ENCODE assay signal across 13 cellular contexts in genomic region chr2:151790689-151791088, GRCh38. TPM values are rescaled to one million over a fixed set of nuclear protein-coding genes. Genes with fewer than 3 reads are reported as not detected.
DNase-seq lines count a peak whose midpoint lies in the region; ATAC-seq and TF ChIP-seq lines count a peak whose summit lies in the region.
"Had no signal": no experiment of that assay in that cellular context is flagged by ENCODE, and none has a peak within 500 bp of the region (broad histone marks: within the 10 kb centered on the region; RNA-seq: fewer than 3 reads in every experiment).

No MANE protein-coding gene starts in this region.

- no peaks in the 10 kb centered on the region for H3K27me3 Mint-ChIP-seq in activated naive CD4-positive, alpha-beta T cell treated with anti-CD3 and anti-CD28 coated beads, Interleukin-2, amount 10 ng/mL, durations not matched to agents 7 days and 5 days
- H3K27me3 Mint-ChIP-seq in CD8-positive, alpha-beta T cell (ENCODE audit: low read depth) = no peaks in the 10 kb centered on the region
- H3K27me3 Mint-ChIP-seq in WTC11 (ENCODE audit: low read depth) = no peaks in the 10 kb centered on the region
- no peaks in the 10 kb centered on the region for H3K27me3 Mint-ChIP-seq in stimulated activated naive B cell treated with anti-CD40 and anti-IgM and Interleukin-4, amounts not matched to agents 10 μg/mL and 1 μg/mL and 100 μg/mL, for 72 hours
- H3K27me3 Mint-ChIP-seq: CD4-positive, CD25-positive, alpha-beta regulatory T cell had no signal

- TF ChIP-seq CTCF in CD8-positive, alpha-beta T cell (IDR thresholded peaks at IDR 0.05) = no peak
- TF ChIP-seq CTCF in WTC11 (IDR thresholded peaks at IDR 0.05) = no peak

- H3K4me3 ChIP-seq in CD8-positive, alpha-beta T cell (ENCODE audit: low read depth, low read length) = no peak overlapping the region
- H3K4me3 ChIP-seq: GM23338 had no signal

- peaks cover 18% of the 10 kb centered on the region for H3K36me3 Mint-ChIP-seq in activated naive CD4-positive, alpha-beta T cell treated with anti-CD3 and anti-CD28 coated beads, Interleukin-2, amount 10 ng/mL, durations not matched to agents 7 days and 5 days
- peaks cover 10 to 26% of the 10 kb centered on the region in 2 donors for H3K36me3 Mint-ChIP-seq in activated naive CD4-positive, alpha-beta T cell treated with anti-CD3 and anti-CD28 coated beads, Interleukin-2, amount 50 U/mL, for 72 hours
- H3K36me3 Mint-ChIP-seq in CD8-positive, alpha-beta T cell = peaks cover 19% of the 10 kb centered on the region
- H3K36me3 Mint-ChIP-seq in WTC11 = peaks cover 26% of the 10 kb centered on the region
- H3K36me3 Mint-ChIP-seq in stimulated activated naive B cell treated with anti-CD40 and anti-IgM and Interleukin-4, amounts not matched to agents 10 μg/mL and 1 μg/mL and 100 μg/mL, for 72 hours = peaks cover 28 to 30% of the 10 kb centered on the region in 2 donors

- H3K9me3 ChIP-seq in CD8-positive, alpha-beta T cell (ENCODE audit: low read length) = no peaks in the 10 kb centered on the region
- H3K9me3 ChIP-seq: BE2C, Caco-2 had no signal

- peak overlapping the region; percentile 63 for H3K27ac Mint-ChIP-seq in activated naive CD4-positive, alpha-beta T cell treated with anti-CD3 and anti-CD28 coated beads, Interleukin-2, amount 10 ng/mL, durations not matched to agents 7 days and 5 days
- H3K27ac Mint-ChIP-seq in activated naive CD4-positive, alpha-beta T cell treated with anti-CD3 and anti-CD28 coated beads, Interleukin-2, amount 50 U/mL, for 72 hours = no peak overlapping the region
- peak overlapping the region; percentile 12 for H3K27ac Mint-ChIP-seq in CD8-positive, alpha-beta T cell
- peak overlapping the region; percentile 32 for H3K27ac Mint-ChIP-seq in WTC11
- H3K27ac Mint-ChIP-seq in stimulated activated naive B cell treated with anti-CD40 and anti-IgM and Interleukin-4, amounts not matched to agents 10 μg/mL and 1 μg/mL and 100 μg/mL, for 72 hours = peak overlapping the region; percentile 10
- H3K27ac Mint-ChIP-seq: CD4-positive, CD25-positive, alpha-beta regulatory T cell; GM23338 had no signal

- CTCF ChIA-PET in activated naive CD4-positive, alpha-beta T cell treated with anti-CD3 and anti-CD28 coated beads, Interleukin-2, amount 10 ng/mL, durations not matched to agents 7 days and 5 days (lab: Charles Lee) = no interaction called here
- CTCF ChIA-PET in CD8-positive, alpha-beta T cell (lab: Charles Lee) = no interaction called here
- CTCF ChIA-PET in WTC11 (lab: Charles Lee) = no interaction called here

- H3K9me3 Mint-ChIP-seq in activated naive CD4-positive, alpha-beta T cell treated with anti-CD3 and anti-CD28 coated beads, Interleukin-2, amount 10 ng/mL, durations not matched to agents 7 days and 5 days = no peaks in the 10 kb centered on the region
- H3K9me3 Mint-ChIP-seq in activated naive CD4-positive, alpha-beta T cell treated with anti-CD3 and anti-CD28 coated beads, Interleukin-2, amount 50 U/mL, for 72 hours = peaks cover 0 to 7% of the 10 kb centered on the region in 2 donors
- no peaks in the 10 kb centered on the region for H3K9me3 Mint-ChIP-seq in CD8-positive, alpha-beta T cell
- H3K9me3 Mint-ChIP-seq in WTC11 = peaks cover 7% of the 10 kb centered on the region
- no peaks in the 10 kb centered on the region for H3K9me3 Mint-ChIP-seq in stimulated activated naive B cell treated with anti-CD40 and anti-IgM and Interleukin-4, amounts not matched to agents 10 μg/mL and 1 μg/mL and 100 μg/mL, for 72 hours
- H3K9me3 Mint-ChIP-seq: GM23338 had no signal

- H3K27me3 ChIP-seq in CD8-positive, alpha-beta T cell (ENCODE audit: insufficient read depth, low read length) = no peaks in the 10 kb centered on the region
- H3K27me3 ChIP-seq: BE2C had no signal

- no peak overlapping the region for H3K4me3 Mint-ChIP-seq in activated naive CD4-positive, alpha-beta T cell treated with anti-CD3 and anti-CD28 coated beads, Interleukin-2, amount 10 ng/mL, durations not matched to agents 7 days and 5 days
- no peak overlapping the region for H3K4me3 Mint-ChIP-seq in CD8-positive, alpha-beta T cell
- H3K4me3 Mint-ChIP-seq in WTC11 = no peak overlapping the region
- no peak overlapping the region for H3K4me3 Mint-ChIP-seq in stimulated activated naive B cell treated with anti-CD40 and anti-IgM and Interleukin-4, amounts not matched to agents 10 μg/mL and 1 μg/mL and 100 μg/mL, for 72 hours
- H3K4me3 Mint-ChIP-seq: CD4-positive, CD25-positive, alpha-beta regulatory T cell; GM23338 had no signal

- no peaks in the 10 kb centered on the region for H3K4me1 Mint-ChIP-seq in activated naive CD4-positive, alpha-beta T cell treated with anti-CD3 and anti-CD28 coated beads, Interleukin-2, amount 10 ng/mL, durations not matched to agents 7 days and 5 days
- H3K4me1 Mint-ChIP-seq in CD8-positive, alpha-beta T cell (ENCODE audit: low read depth) = no peaks in the 10 kb centered on the region
- H3K4me1 Mint-ChIP-seq in WTC11 = peaks cover 7% of the 10 kb centered on the region
- H3K4me1 Mint-ChIP-seq in stimulated activated naive B cell treated with anti-CD40 and anti-IgM and Interleukin-4, amounts not matched to agents 10 μg/mL and 1 μg/mL and 100 μg/mL, for 72 hours = peaks cover 3 to 19% of the 10 kb centered on the region in 2 donors

- no peaks in the 10 kb centered on the region for H3K4me1 ChIP-seq in CD8-positive, alpha-beta T cell (ENCODE audit: insufficient read depth, low read length)
- H3K4me1 ChIP-seq: BE2C, Caco-2 had no signal

- no peak for DNase-seq in activated naive CD4-positive, alpha-beta T cell treated with anti-CD3 and anti-CD28 coated beads, Interleukin-2, amount 10 ng/mL, durations not matched to agents 7 days and 5 days
- no peak for DNase-seq in activated naive CD4-positive, alpha-beta T cell treated with anti-CD3 and anti-CD28 coated beads, Interleukin-2, amount 50 U/mL, for 72 hours (ENCODE audit: low spot score in 2 of 2)
- DNase-seq in CD8-positive, alpha-beta T cell = no peak
- DNase-seq in WTC11 (ENCODE audit: low spot score) (no peak), islet precursor cell (no peak)
- DNase-seq in stimulated activated naive B cell treated with anti-CD40 and anti-IgM and Interleukin-4, amounts not matched to agents 10 μg/mL and 1 μg/mL and 100 μg/mL, for 72 hours = no peak
- DNase-seq: ACHN; BE2C; C1 segment of cervical spinal cord; Caco-2; CD4-positive, CD25-positive, alpha-beta regulatory T cell; HCEC 1CT had no signal

- POLR2A ChIA-PET in CD8-positive, alpha-beta T cell (lab: Charles Lee) = no interaction called here
- POLR2A ChIA-PET in WTC11 (lab: Charles Lee) = no interaction called here

- H3K36me3 ChIP-seq in CD8-positive, alpha-beta T cell (ENCODE audit: insufficient read depth, low read length) = no peaks in the 10 kb centered on the region
- H3K36me3 ChIP-seq: BE2C had no signal

- no peak overlapping the region for H3K27ac ChIP-seq in CD8-positive, alpha-beta T cell (ENCODE audit: low read depth, low read length)

- no peak for ATAC-seq in activated naive CD4-positive, alpha-beta T cell treated with anti-CD3 and anti-CD28 coated beads, Interleukin-2, amount 50 U/mL, for 72 hours
- ATAC-seq in CD8-positive, alpha-beta T cell = no peak
- ATAC-seq in WTC11 = no peak
- no peak for ATAC-seq in stimulated activated naive B cell treated with anti-CD40 and anti-IgM and Interleukin-4, amounts not matched to agents 10 μg/mL and 1 μg/mL and 100 μg/mL, for 72 hours (replicated peaks)
- ATAC-seq: GM23338 had no signal

- intact Hi-C loops in CD8-positive, alpha-beta T cell (cut with DNase I, micrococcal nuclease) = no loop called here

TF ChIP-seq in WTC11, 78 proteins besides CTCF, POLR2A, EP300 and RAD21:
- no peak for TF ChIP-seq ZNF232 (CRISPR knock-in tag; IDR thresholded peaks at IDR 0.05)
- TF ChIP-seq FOXJ3 (CRISPR knock-in tag; IDR thresholded peaks at IDR 0.05; ENCODE audit: borderline replicate concordance) = no peak
- TF ChIP-seq NFYB (CRISPR knock-in tag; conservative IDR thresholded peaks at IDR 0.05; ENCODE audit: low read depth) = no peak
- TF ChIP-seq STAT6 (CRISPR knock-in tag; conservative IDR thresholded peaks at IDR 0.05; ENCODE audit: low read depth) = no peak
- no peak for TF ChIP-seq ZBTB21 (CRISPR knock-in tag; IDR thresholded peaks at IDR 0.05; ENCODE audit: borderline replicate concordance)
- TF ChIP-seq RORB (CRISPR knock-in tag; IDR thresholded peaks at IDR 0.05) = no peak
- no peak for TF ChIP-seq ZMAT4 (CRISPR knock-in tag; IDR thresholded peaks at IDR 0.05)
- no peak for TF ChIP-seq GTF2I (CRISPR knock-in tag; conservative IDR thresholded peaks at IDR 0.05)
- TF ChIP-seq ATF1 (CRISPR knock-in tag; IDR thresholded peaks at IDR 0.05) = no peak
- TF ChIP-seq SMAD4 (CRISPR knock-in tag; IDR thresholded peaks at IDR 0.05) = no peak

RNA-seq across cellular contexts. Expression of gene ARL5A, which starts 37.5 kb away (rescaled TPM):
- 10 to 100 TPM; 46.9 to 64.5 TPM for total RNA-seq in activated naive CD4-positive, alpha-beta T cell treated with anti-CD3 and anti-CD28 coated beads, Interleukin-2, amount 50 U/mL, for 72 hours
- 10 to 100 TPM; 18.8 to 24.1 TPM for total RNA-seq in CD8-positive, alpha-beta T cell
- total RNA-seq in WTC11 (2021) = 73.2 to 82.7 TPM (median 74.1 TPM) in 3 replicates

RNA-seq across cellular contexts. Expression of gene NEB, which starts 56.4 kb away (rescaled TPM):
- total RNA-seq in activated naive CD4-positive, alpha-beta T cell treated with anti-CD3 and anti-CD28 coated beads, Interleukin-2, amount 50 U/mL, for 72 hours = under 1 TPM; 0.30 to 0.31 TPM
- under 1 TPM; 0.52 to 0.72 TPM for total RNA-seq in CD8-positive, alpha-beta T cell
- total RNA-seq in WTC11 (2021) = 1.7 to 2.1 TPM (median 1.9 TPM) in 3 replicates

Comparison
In these comparisons a context has a peak if more than half of its experiments do, and no peak if none do; other contexts are left out.
1. H3K27ac Mint-ChIP-seq: peak in activated naive CD4-positive, alpha-beta T cell treated with anti-CD3 and anti-CD28 coated beads, Interleukin-2, amount 10 ng/mL, durations not matched to agents 7 days and 5 days (single experiment), CD8-positive, alpha-beta T cell (single experiment), WTC11 (single experiment) and stimulated activated naive B cell treated with anti-CD40 and anti-IgM and Interleukin-4, amounts not matched to agents 10 μg/mL and 1 μg/mL and 100 μg/mL, for 72 hours (single experiment); none in activated naive CD4-positive, alpha-beta T cell treated with anti-CD3 and anti-CD28 coated beads, Interleukin-2, amount 50 U/mL, for 72 hours (0 of 2).